ENCODE assay signal across 26 cellular contexts in the genomic region with DNA sequence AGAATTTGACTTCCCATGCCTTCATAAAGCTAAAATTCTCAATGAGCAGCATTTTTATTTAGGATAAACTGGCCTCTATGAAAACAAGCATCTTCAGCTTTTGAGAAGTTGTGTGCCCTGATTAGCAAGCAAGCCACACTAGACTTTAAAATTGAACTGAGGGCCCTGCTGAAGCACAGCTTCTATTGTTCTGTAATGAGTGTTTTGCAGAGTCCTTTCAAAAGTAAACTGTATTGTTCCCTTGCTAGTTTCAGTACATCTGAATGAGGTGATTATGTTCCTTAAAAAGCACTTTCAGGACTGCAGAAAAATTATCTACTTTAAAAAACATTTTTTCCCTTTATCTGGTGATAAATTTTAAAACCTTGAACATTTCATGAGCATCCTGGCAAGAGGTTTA.
"Had no signal": no experiment of that assay in that cellular context is flagged by ENCODE, and none has a peak within 500 bp of the region (broad histone marks: within the 10 kb centered on the region; RNA-seq: fewer than 3 reads in every experiment).

No MANE protein-coding gene starts in this region.

- H3K4me3 Mint-ChIP-seq: activated naive CD8-positive, alpha-beta T cell treated with anti-CD3 and anti-CD28 coated beads for 36 hours; activated T-cell treated with anti-CD3 and anti-CD28 coated beads, Interleukin-2, amount 50 U/mL, for 4 hours; central memory CD8-positive, alpha-beta T cell; memory B cell; nephron; stimulated activated memory B cell treated with anti-CD40 and anti-IgM and Interleukin-4, amounts not matched to agents 10 μg/mL and 1 μg/mL and 100 μg/mL, for 72 hours had no signal

- H3K9me3 ChIP-seq: breast epithelium, gastroesophageal sphincter, stomach, suprapubic skin, transverse colon had no signal

- H3K4me1 ChIP-seq: breast epithelium, parathyroid adenoma, stomach, suprapubic skin, transverse colon had no signal

- H3K9ac ChIP-seq: parathyroid adenoma had no signal

- H3K36me3 ChIP-seq: breast epithelium, gastroesophageal sphincter, stomach, suprapubic skin, transverse colon, WERI-Rb-1 had no signal

- H3K27me3 Mint-ChIP-seq: activated naive CD8-positive, alpha-beta T cell treated with anti-CD3 and anti-CD28 coated beads for 36 hours; stimulated activated memory B cell treated with anti-CD40 and anti-IgM and Interleukin-4, amounts not matched to agents 10 μg/mL and 1 μg/mL and 100 μg/mL, for 72 hours had no signal

- H3K27ac ChIP-seq: breast epithelium, gastroesophageal sphincter, parathyroid adenoma, stomach, suprapubic skin, transverse colon, WERI-Rb-1 had no signal

- H3K36me3 Mint-ChIP-seq: activated naive CD8-positive, alpha-beta T cell treated with anti-CD3 and anti-CD28 coated beads for 36 hours; memory B cell; stimulated activated memory B cell treated with anti-CD40 and anti-IgM and Interleukin-4, amounts not matched to agents 10 μg/mL and 1 μg/mL and 100 μg/mL, for 72 hours had no signal

- H3K4me3 ChIP-seq: breast epithelium, gastroesophageal sphincter, stomach, suprapubic skin, transverse colon had no signal

- H3K4me1 Mint-ChIP-seq: activated naive CD8-positive, alpha-beta T cell treated with anti-CD3 and anti-CD28 coated beads for 36 hours; central memory CD8-positive, alpha-beta T cell; nephron had no signal

- H3K9me3 Mint-ChIP-seq: activated naive CD8-positive, alpha-beta T cell treated with anti-CD3 and anti-CD28 coated beads for 36 hours; activated T-helper 2 cell treated with anti-CD3 and anti-CD28 coated beads, Interferon-gamma antibody, Interleukin-2, Interleukin-4, amounts not matched to agents 10 μg/mL and 5 μg/mL and 100 μg/mL, durations not matched to agents 14 hours and 24 hours and 36 hours; central memory CD8-positive, alpha-beta T cell; memory B cell; nephron; stimulated activated memory B cell treated with anti-CD40 and anti-IgM and Interleukin-4, amounts not matched to agents 10 μg/mL and 1 μg/mL and 100 μg/mL, for 72 hours had no signal

- DNase-seq: activated CD4-positive, alpha-beta T cell treated with anti-CD3 and anti-CD28 coated beads, Interleukin-2, amount 50 U/mL, for 4 hours; activated CD8-positive, alpha-beta memory T cell treated with anti-CD3 and anti-CD28 coated beads, Interleukin-2, amount 50 U/mL, for 48 hours; activated naive CD4-positive, alpha-beta T cell; activated naive CD8-positive, alpha-beta T cell treated with anti-CD3 and anti-CD28 coated beads for 36 hours; activated T-cell treated with anti-CD3 and anti-CD28 coated beads, Interleukin-2, amount 50 U/mL, for 4 hours; effector memory CD4-positive, alpha-beta T cell; head of caudate nucleus; hypothalamus; left cardiac atrium; nucleus accumbens; small intestine; stimulated activated CD4-positive, alpha-beta T cell treated with anti-CD3 and anti-CD28 coated beads, Interleukin-15, amount 100 ng/mL, for 24 hours; stomach; transverse colon; WERI-Rb-1 had no signal

- H3K27me3 ChIP-seq: breast epithelium, gastroesophageal sphincter, stomach, suprapubic skin, transverse colon had no signal

- ATAC-seq: activated T-cell treated with anti-CD3 and anti-CD28 coated beads, Interleukin-2, amount 50 U/mL, for 4 hours; esophagus mucosa; gastroesophageal sphincter; left cardiac atrium; sciatic nerve; stimulated activated memory B cell treated with anti-CD40 and anti-IgM and Interleukin-4, amounts not matched to agents 10 μg/mL and 1 μg/mL and 100 μg/mL, for 72 hours had no signal

- H3K27ac Mint-ChIP-seq: activated naive CD8-positive, alpha-beta T cell treated with anti-CD3 and anti-CD28 coated beads for 36 hours; activated T-helper 2 cell treated with anti-CD3 and anti-CD28 coated beads, Interferon-gamma antibody, Interleukin-2, Interleukin-4, amounts not matched to agents 10 μg/mL and 5 μg/mL and 100 μg/mL, durations not matched to agents 14 hours and 24 hours and 36 hours; memory B cell; nephron; stimulated activated memory B cell treated with anti-CD40 and anti-IgM and Interleukin-4, amounts not matched to agents 10 μg/mL and 1 μg/mL and 100 μg/mL, for 72 hours had no signal
